Comparison of ENCODE assay signal across 18 cellular contexts in the genomic region with DNA sequence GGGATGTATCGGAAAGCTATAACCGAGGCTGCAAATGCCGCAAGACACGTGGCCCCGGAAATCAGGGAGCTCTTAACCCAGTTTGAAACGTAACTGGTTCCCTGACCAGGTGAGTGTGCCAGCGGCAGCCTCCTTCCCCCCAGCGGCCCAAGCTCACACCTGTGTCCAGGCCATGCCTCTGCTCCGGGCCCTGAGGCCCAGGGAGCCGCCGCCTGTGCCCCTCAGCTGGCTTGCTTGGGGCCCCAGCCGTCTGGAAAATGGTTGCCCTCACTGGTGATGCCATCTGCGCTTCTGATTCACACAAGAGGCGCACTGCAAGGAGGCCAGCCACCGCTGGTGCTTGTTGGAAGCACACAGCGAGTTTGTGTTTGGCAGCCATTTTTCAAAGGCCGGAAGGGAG. TPM values are rescaled to one million over a fixed set of nuclear protein-coding genes. Genes with fewer than 3 reads are reported as not detected.
A peak's percentile ranks its signal among the peaks of the same experiment; 100 is the strongest.
DNase-seq lines count a peak whose midpoint lies in the region; ATAC-seq and TF ChIP-seq lines count a peak whose summit lies in the region.
"Had no signal": no experiment of that assay in that cellular context is flagged by ENCODE, and none has a peak within 500 bp of the region (broad histone marks: within the 10 kb centered on the region; RNA-seq: fewer than 3 reads in every experiment).

No MANE protein-coding gene starts in this region.

- H2BK120ac ChIP-seq in H9 (ENCODE audit: low read depth, low read length, poor library complexity, severe bottlenecking): no peak overlapping the region

- DNase-seq in H9: no peak
- DNase-seq in lower lobe of right lung: peak; percentile 41
- no peak for DNase-seq in spleen
- no peak for DNase-seq in iPS-NIHi11 (ENCODE audit: low spot score)
- no peak for DNase-seq in C1 segment of cervical spinal cord (lab: John Stamatoyannopoulos, UW)
- DNase-seq in NCI-H2227 (lab: John Stamatoyannopoulos, UW; ENCODE audit: unreplicated experiment): no peak
- DNase-seq in A673 (ENCODE audit: low spot score): no peak
- DNase-seq: activated CD4-positive, alpha-beta T cell treated with anti-CD3 and anti-CD28 coated beads, Interleukin-2, amount 10 ng/mL, durations not matched to agents 24 days and 14 days; activated naive CD8-positive, alpha-beta T cell treated with anti-CD3 and anti-CD28 coated beads for 36 hours; AML-193; MG63; NCI-H1436; NCI-H2171 treated with DMSO at 0.1 percent for 48 hours; NCI-H526 treated with DMSO at 0.1 percent for 48 hours; SHP77; stimulated activated CD4-positive, alpha-beta T cell treated with anti-CD3 and anti-CD28 coated beads, Interleukin-2, amount 100 ng/mL, for 24 hours; stimulated activated naive CD4-positive, alpha-beta T cell treated with Interleukin-2 at 50 U/mL for 16 hours had no signal

- H3K79me2 ChIP-seq in H9 (ENCODE audit: insufficient read depth, low read length): no peaks in the 10 kb centered on the region; the same call in 1 of the 2 replicates

- H3K27me3 Mint-ChIP-seq in H9 (ENCODE audit: low read depth): no peaks in the 10 kb centered on the region
- H3K27me3 Mint-ChIP-seq: activated CD4-positive, alpha-beta T cell treated with anti-CD3 and anti-CD28 coated beads, Interleukin-2, amount 10 ng/mL, durations not matched to agents 24 days and 14 days; activated naive CD8-positive, alpha-beta T cell treated with anti-CD3 and anti-CD28 coated beads for 36 hours had no signal

- H2AK5ac ChIP-seq in H9 (ENCODE audit: insufficient read length, low read length): no peak overlapping the region

- WGBS in H9 (ENCODE audit: extremely low coverage, insufficient read length, low lambda C conversion rate): no CpG with 5 or more reads among the region's 17 CpGs
- WGBS in spleen, 5 donors: 84 to 92% (median 90%) methylated on average over 11 to 17 of the region's 17 CpGs

- POLR2A ChIA-PET in A673 (lab: Charles Lee; ENCODE audit: low non-redundant PET): no interaction called here

- peaks cover 29% of the 10 kb centered on the region for H3K36me3 ChIP-seq in lower lobe of right lung
- peaks cover 3 to 76% (median 28%) of the 10 kb centered on the region in 6 donors for H3K36me3 ChIP-seq in spleen
- peaks cover 15% of the 10 kb centered on the region for H3K36me3 ChIP-seq in A673 (ENCODE audit: insufficient read depth, low read length, poor library complexity, severe bottlenecking)

- no peak overlapping the region for H2BK20ac ChIP-seq in H9 (ENCODE audit: low read depth, low read length, poor library complexity, severe bottlenecking)

- TF ChIP-seq POLR2A in spleen (IDR thresholded peaks at IDR 0.05): no peak

- H2BK15ac ChIP-seq in H9 (ENCODE audit: low read depth, low read length): no peak overlapping the region

- H3K14ac ChIP-seq in H9 (ENCODE audit: insufficient read depth, low read length): no peak overlapping the region

- H3K4ac ChIP-seq in H9 (ENCODE audit: low read depth, low read length): no peak overlapping the region

- H3K9me3 ChIP-seq in H9 (ENCODE audit: control insufficient read depth, low read depth, low read length): no peaks in the 10 kb centered on the region
- no peaks in the 10 kb centered on the region for H3K9me3 ChIP-seq in lower lobe of right lung
- no peaks in the 10 kb centered on the region for H3K9me3 ChIP-seq in spleen
- no peaks in the 10 kb centered on the region for H3K9me3 ChIP-seq in A673 (ENCODE audit: low read depth, low read length, poor library complexity, severe bottlenecking)
- H3K9me3 ChIP-seq: MG63 had no signal

- TF ChIP-seq CTCF in H9 (conservative IDR thresholded peaks at IDR 0.05) (no peak), VCaP (conservative IDR thresholded peaks at IDR 0.05) (no peak), lower lobe of right lung (IDR thresholded peaks at IDR 0.05) (no peak), spleen (IDR thresholded peaks at IDR 0.05 in 8 of 11, conservative IDR thresholded peaks at IDR 0.05 in 3 of 11) (no peak), A673 (conservative IDR thresholded peaks at IDR 0.05; ENCODE audit: low read depth, low read length) (no peak)

- H3K9ac ChIP-seq in H9 (ENCODE audit: extremely low read depth, insufficient read length, low read length): no peak overlapping the region

- H3K4me1 ChIP-seq in H9 (ENCODE audit: insufficient read depth, low read length) (peaks cover 8% of the 10 kb centered on the region; the same call in 1 of the 2 replicates), lower lobe of right lung (peaks cover 55% of the 10 kb centered on the region), spleen (peaks cover 38 to 100% (median 86%) of the 10 kb centered on the region in 6 donors), A673 (ENCODE audit: insufficient read depth, low read length, poor library complexity, severe bottlenecking) (peaks cover 12% of the 10 kb centered on the region)

- no peak overlapping the region for H3K56ac ChIP-seq in H9 (ENCODE audit: insufficient read length, low read depth, low read length)

- H3K36me3 Mint-ChIP-seq in H9 (ENCODE audit: insufficient read depth in 1 of 3, low read depth in 3 of 3): peaks cover 3 to 15% (median 8%) of the 10 kb centered on the region in 3 experiments
- H3K36me3 Mint-ChIP-seq: activated naive CD8-positive, alpha-beta T cell treated with anti-CD3 and anti-CD28 coated beads for 36 hours had no signal

- intact Hi-C loops in lower lobe of right lung (cut with DNase I) (no loop called here), spleen (cut with DNase I; ENCODE audit: low total_unique reads) (no loop called here), A673 (cut with micrococcal nuclease; ENCODE audit: unreplicated experiment) (no loop called here)

- H3K4me3 Mint-ChIP-seq in H9: no peak overlapping the region
- H3K4me3 Mint-ChIP-seq: activated CD4-positive, alpha-beta T cell treated with anti-CD3 and anti-CD28 coated beads, Interleukin-2, amount 10 ng/mL, durations not matched to agents 24 days and 14 days; activated naive CD8-positive, alpha-beta T cell treated with anti-CD3 and anti-CD28 coated beads for 36 hours had no signal

- ATAC-seq in lower lobe of right lung: no peak

- no peak overlapping the region for H3K4me2 ChIP-seq in H9 (ENCODE audit: insufficient read depth, insufficient read length, low read length)

- no peak overlapping the region for H3T11ph ChIP-seq in H9 (ENCODE audit: low read length)

- no peaks in the 10 kb centered on the region for H3K79me1 ChIP-seq in H9 (ENCODE audit: insufficient read depth, low read depth, low read length, poor library complexity, severe bottlenecking)

- no peak overlapping the region for H2BK5ac ChIP-seq in H9 (ENCODE audit: insufficient read length, low read length)

- CTCF ChIA-PET in A673 (lab: Charles Lee): no interaction called here

- peak overlapping the region; percentile 54 to 86 (median 77); a peak in 5 of 7 replicates for H3K27ac Mint-ChIP-seq in H9
- H3K27ac Mint-ChIP-seq: activated CD4-positive, alpha-beta T cell treated with anti-CD3 and anti-CD28 coated beads, Interleukin-2, amount 10 ng/mL, durations not matched to agents 24 days and 14 days; activated naive CD8-positive, alpha-beta T cell treated with anti-CD3 and anti-CD28 coated beads for 36 hours had no signal

- H4K20me1 ChIP-seq in H9 (ENCODE audit: control insufficient read depth, insufficient read depth, insufficient read length): peaks cover 4% of the 10 kb centered on the region

- no peak overlapping the region for H3K4me3 ChIP-seq in lower lobe of right lung
- H3K4me3 ChIP-seq in spleen: no peak overlapping the region
- no peak overlapping the region for H3K4me3 ChIP-seq in A673 (ENCODE audit: low read depth, low read length, poor library complexity, severe bottlenecking)
- H3K4me3 ChIP-seq: MG63 had no signal

- no peaks in the 10 kb centered on the region for H3K27me3 ChIP-seq in H9 (ENCODE audit: insufficient read depth, low read length)
- no peaks in the 10 kb centered on the region for H3K27me3 ChIP-seq in lower lobe of right lung (ENCODE audit: low read depth)
- H3K27me3 ChIP-seq in spleen (replicated peaks in 1 of 7): no peaks in the 10 kb centered on the region
- H3K27me3 ChIP-seq in A673 (replicated peaks; ENCODE audit: insufficient read depth, low read depth, low read length, poor library complexity): no peaks in the 10 kb centered on the region
- H3K27me3 ChIP-seq: MG63 had no signal

- H2AFZ ChIP-seq in H9 (ENCODE audit: low read length): no peak overlapping the region

- peaks cover 20 to 29% of the 10 kb centered on the region in 2 experiments for H3K4me1 Mint-ChIP-seq in H9
- H3K4me1 Mint-ChIP-seq: activated CD4-positive, alpha-beta T cell treated with anti-CD3 and anti-CD28 coated beads, Interleukin-2, amount 10 ng/mL, durations not matched to agents 24 days and 14 days had no signal

- H4K8ac ChIP-seq in H9 (replicated peaks; ENCODE audit: insufficient read length, low read depth, low read length): no peak overlapping the region

- no peak overlapping the region for H3K23ac ChIP-seq in H9 (ENCODE audit: insufficient read length, low read depth, low read length)

- H2BK12ac ChIP-seq in H9 (ENCODE audit: insufficient read length, low read depth, low read length): no peak overlapping the region

- no peak overlapping the region for H3K27ac ChIP-seq in H9 (ENCODE audit: insufficient read length, low read depth, low read length)
- H3K27ac ChIP-seq in VCaP: peak overlapping the region; percentile 99
- peak overlapping the region; percentile 95 for H3K27ac ChIP-seq in lower lobe of right lung
- H3K27ac ChIP-seq in spleen: peak overlapping the region; percentile 72 to 99 (median 85)
- no peak overlapping the region for H3K27ac ChIP-seq in A673 (ENCODE audit: low read depth, low read length, poor library complexity, severe bottlenecking)

- H4K5ac ChIP-seq in H9 (ENCODE audit: insufficient read length, low read depth, low read length): no peak overlapping the region

- H4K91ac ChIP-seq in H9 (ENCODE audit: insufficient read length, low read depth, low read length): no peak overlapping the region

- no peaks in the 10 kb centered on the region for H3K9me3 Mint-ChIP-seq in H9
- H3K9me3 Mint-ChIP-seq: activated CD4-positive, alpha-beta T cell treated with anti-CD3 and anti-CD28 coated beads, Interleukin-2, amount 10 ng/mL, durations not matched to agents 24 days and 14 days; activated naive CD8-positive, alpha-beta T cell treated with anti-CD3 and anti-CD28 coated beads for 36 hours had no signal

- no peak overlapping the region for H3K18ac ChIP-seq in H9 (ENCODE audit: insufficient read length, low read depth, low read length)

- BruUV-seq in A673 (replicated peaks; lab: Mats Ljungman, UMichigan): no TSS peak

- H3K23me2 ChIP-seq in H9 (ENCODE audit: insufficient read length, low read depth, low read length, poor library complexity, severe bottlenecking): no peaks in the 10 kb centered on the region

RNA-seq across cellular contexts. Expression of gene PWWP2B, which starts 9.2 kb away (rescaled TPM):
- total RNA-seq in H9 (2021) (9.5 and 10.0 TPM in 2 replicates), lower lobe of right lung (25.2 TPM), spleen (10 to 100 TPM; 24.8 to 41.7 (median 28.1) TPM), A673 (2021) (18.6 and 21.2 TPM in 2 replicates)
- 10 to 100 TPM; 22.5 to 50.0 (median 27.8) TPM for polyA plus RNA-seq in spleen

Comparison
In these comparisons a context has a peak if more than half of its experiments do, and no peak if none do; other contexts are left out.
1. H3K27ac ChIP-seq: peak in VCaP (single experiment), lower lobe of right lung (single experiment) and spleen (8 of 8); none in H9 (single experiment) and A673 (single experiment).